Comparison of ENCODE assay signal across 12 cellular contexts in the genomic region with DNA sequence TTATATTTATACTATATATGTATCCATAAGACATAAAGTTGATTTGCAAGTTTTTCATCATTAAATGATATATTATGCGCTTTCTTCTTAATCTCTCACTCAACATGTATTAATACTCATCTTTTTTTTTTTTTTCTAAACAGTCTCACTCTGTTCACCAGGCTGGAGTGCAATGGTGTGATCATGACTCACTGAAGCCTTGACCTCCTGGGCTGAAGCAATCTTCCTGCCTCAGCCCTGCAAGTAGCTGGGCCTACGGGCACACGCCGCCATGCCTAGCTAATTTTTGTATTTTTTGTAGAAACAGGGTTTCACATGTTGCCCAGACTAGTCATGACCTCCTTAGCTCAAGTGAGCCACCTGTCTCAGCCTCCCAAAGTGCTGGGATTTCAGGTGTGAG. TPM values are rescaled to one million over a fixed set of nuclear protein-coding genes. Genes with fewer than 3 reads are reported as not detected.
DNase-seq lines count a peak whose midpoint lies in the region; ATAC-seq and TF ChIP-seq lines count a peak whose summit lies in the region.
"Had no signal": no experiment of that assay in that cellular context is flagged by ENCODE, and none has a peak within 500 bp of the region (broad histone marks: within the 10 kb centered on the region; RNA-seq: fewer than 3 reads in every experiment).

No MANE protein-coding gene starts in this region.

- H3K79me2 ChIP-seq in GM23248 (ENCODE audit: insufficient read depth): no peaks in the 10 kb centered on the region
- no peaks in the 10 kb centered on the region for H3K79me2 ChIP-seq in PC-9 (ENCODE audit: low read depth)

- H3K4me1 ChIP-seq in GM23248 (ENCODE audit: insufficient read depth) (peaks cover 32% of the 10 kb centered on the region), PC-9 (replicated peaks; ENCODE audit: insufficient read depth) (peaks cover 51% of the 10 kb centered on the region), ovary (ENCODE audit: insufficient read depth) (peaks cover 9% of the 10 kb centered on the region)

- no peak overlapping the region; the same call in 1 of the 2 replicates for H2AFZ ChIP-seq in GM23248
- no peak overlapping the region; the same call in 1 of the 2 replicates for H2AFZ ChIP-seq in PC-9

- H3K4me3 ChIP-seq in GM23248 (no peak overlapping the region), PC-9 (no peak overlapping the region), epithelial cell of proximal tubule (ENCODE audit: low read depth, low read length) (no peak overlapping the region), ovary (no peak overlapping the region)

- CTCF ChIA-PET in PC-9 (lab: Charles Lee): interaction anchor here (0.7 to 0.8 kb wide), 3 partner anchors 59 to 118 kb away, joined by 3 to 7 read pairs (median 4); no protein-coding TSS in a partner anchor

- POLR2A ChIA-PET in PC-9 (lab: Charles Lee; ENCODE audit: unreplicated experiment): interaction anchor here (0.6 to 0.7 kb wide), 4 partner anchors 35 to 761 kb away, joined by 3 to 9 read pairs (median 6); no protein-coding TSS in a partner anchor

- TF ChIP-seq EP300 in ovary (IDR thresholded peaks at IDR 0.05): no peak

- H3F3A ChIP-seq in GM23248 (ENCODE audit: insufficient read depth): peaks cover 32% of the 10 kb centered on the region
- H3F3A ChIP-seq in PC-9 (ENCODE audit: insufficient read depth, low read depth): peaks cover 19% of the 10 kb centered on the region

- H3K27ac ChIP-seq in GM23248: peak overlapping the region; percentile 70
- H3K27ac ChIP-seq in PC-9: peak overlapping the region; percentile 38
- H3K27ac ChIP-seq in ovary: no peak overlapping the region

- H3K9ac ChIP-seq in GM23248: no peak overlapping the region

- H3K9me3 ChIP-seq in GM23248 (ENCODE audit: low read depth): no peaks in the 10 kb centered on the region
- H3K9me3 ChIP-seq in PC-9 (ENCODE audit: insufficient read depth, low read depth): no peaks in the 10 kb centered on the region
- no peaks in the 10 kb centered on the region for H3K9me3 ChIP-seq in ovary

- H3K27me3 ChIP-seq in GM23248 (replicated peaks; ENCODE audit: insufficient read depth): no peaks in the 10 kb centered on the region
- no peaks in the 10 kb centered on the region for H3K27me3 ChIP-seq in PC-9 (ENCODE audit: insufficient read depth, low read depth)
- no peaks in the 10 kb centered on the region for H3K27me3 ChIP-seq in ovary

- no peak for ATAC-seq in HG02840 (IDR thresholded peaks at IDR 0.05; ENCODE audit: low FRiP score, unreplicated experiment)
- ATAC-seq: T-helper 17 cell had no signal

- H4K20me1 ChIP-seq in GM23248 (ENCODE audit: insufficient read depth) (no peaks in the 10 kb centered on the region), PC-9 (ENCODE audit: insufficient read depth) (no peaks in the 10 kb centered on the region)

- no peak for TF ChIP-seq POLR2A in ovary (IDR thresholded peaks at IDR 0.05)

- BruUV-seq in PC-9 (replicated peaks; lab: Mats Ljungman, UMichigan): no TSS peak

- H3K9me2 ChIP-seq in GM23248 (ENCODE audit: insufficient read depth): no peaks in the 10 kb centered on the region
- no peaks in the 10 kb centered on the region for H3K9me2 ChIP-seq in PC-9 (ENCODE audit: insufficient read depth)

- intact Hi-C loops in PC-9 (cut with micrococcal nuclease; ENCODE audit: unreplicated experiment): loop anchor here (5.0 kb wide), 2 partner anchors 34 to 51 kb away; a partner anchor contains a TSS
- intact Hi-C loops in ovary (cut with DNase I): no loop called here
- intact Hi-C loops in cardiac septum (cut with DNase I): no loop called here

- 22 to 24% methylated on average over 4 of the region's 4 CpGs for WGBS in GM23248 (ENCODE audit: low coverage in 1 of 2, low lambda C conversion rate in 2 of 2, missing lambda C conversion rate in 2 of 2), 2 experiments
- 42 to 59% (median 52%) methylated on average over 4 of the region's 4 CpGs for WGBS in ovary, 3 donors

- in situ Hi-C loops in GM23248 (cut with MboI): no loop called here

- DNase-seq in GM23248: peak; percentile 89
- DNase-seq in PC-9: peak; percentile 56 to 80
- peak; percentile 81 for DNase-seq in epithelial cell of proximal tubule (ENCODE audit: low read depth)
- DNase-seq in ovary: peak; percentile 45 to 75 (median 60)
- no peak for DNase-seq in cardiac septum (ENCODE audit: low spot score)
- DNase-seq in COLO829 (ENCODE audit: low spot score): no peak
- no peak for DNase-seq in stimulated activated CD4-positive, alpha-beta T cell treated with anti-CD3 and anti-CD28 coated beads, Interleukin-15, amount 100 ng/mL, for 24 hours
- DNase-seq: central memory CD4-positive, alpha-beta T cell; Karpas-422; NCI-H526 treated with DMSO at 0.1 percent for 48 hours; T-helper 17 cell had no signal

- no peaks in the 10 kb centered on the region for H3K36me3 ChIP-seq in GM23248 (ENCODE audit: low read depth)
- no peaks in the 10 kb centered on the region for H3K36me3 ChIP-seq in PC-9 (ENCODE audit: low read depth)
- no peaks in the 10 kb centered on the region for H3K36me3 ChIP-seq in ovary

- TF ChIP-seq CTCF in PC-9 (conservative IDR thresholded peaks at IDR 0.05): no peak
- TF ChIP-seq CTCF in epithelial cell of proximal tubule (conservative IDR thresholded peaks at IDR 0.05; ENCODE audit: low read depth, low read length): no peak
- TF ChIP-seq CTCF in ovary (IDR thresholded peaks at IDR 0.05): no peak

- peak overlapping the region; percentile 26 for H3K4me2 ChIP-seq in GM23248 (ENCODE audit: unreplicated experiment)
- peak overlapping the region; percentile 39 for H3K4me2 ChIP-seq in PC-9

RNA-seq across cellular contexts. Expression of a gene that starts 51.4 kb away (rescaled TPM):
- total RNA-seq in GM23248 (2014; rRNA removed; shearing (Covaris generic)): 32.0 and 44.0 TPM in 2 replicates
- polyA plus RNA-seq in GM23248 (2016; fragmentation: Nextera tagmentation; extraction: Ambion mirVana) (9.4 and 9.9 TPM in 2 replicates), ovary (10 to 100 TPM; 20.6 to 25.4 TPM)
- total RNA-seq in PC-9 (2021) (38.4 and 46.7 TPM in 2 replicates), epithelial cell of proximal tubule (18.3 and 25.1 TPM in 2 replicates), ovary (10 to 100 TPM; 42.0 to 96.4 (median 55.0) TPM), cardiac septum (40.0 TPM)

Comparison
In these comparisons a context has a peak if more than half of its experiments do, and no peak if none do; other contexts are left out.
1. DNase-seq: peak in GM23248 (single experiment), PC-9 (2 of 2), epithelial cell of proximal tubule (single experiment) and ovary (5 of 5); none in cardiac septum (single experiment), COLO829 (single experiment) and stimulated activated CD4-positive, alpha-beta T cell treated with anti-CD3 and anti-CD28 coated beads, Interleukin-15, amount 100 ng/mL, for 24 hours (single experiment).
2. H3K27ac ChIP-seq: peak in GM23248 (single experiment) and PC-9 (single experiment); none in ovary (0 of 2).